Comparison of ENCODE assay signal across 23 cellular contexts in genomic region chr16:63744077-63744874, GRCh38.
"Had no signal": no experiment of that assay in that cellular context is flagged by ENCODE, and none has a peak within 500 bp of the region (broad histone marks: within the 10 kb centered on the region; RNA-seq: fewer than 3 reads in every experiment).

No MANE protein-coding gene starts in this region.

- H3K27me3 ChIP-seq: sigmoid colon had no signal

- H3K4me1 Mint-ChIP-seq: activated CD4-positive, alpha-beta memory T cell treated with anti-CD3 and anti-CD28 coated beads, Interleukin-2, amount 10 ng/mL, durations not matched to agents 7 days and 5 days; activated CD4-positive, alpha-beta T cell treated with anti-CD3 and anti-CD28 coated beads, Interleukin-2, amount 10 ng/mL, durations not matched to agents 24 days and 14 days; brain had no signal

- H3K27me3 Mint-ChIP-seq: activated CD4-positive, alpha-beta memory T cell treated with anti-CD3 and anti-CD28 coated beads, Interleukin-2, amount 10 ng/mL, durations not matched to agents 7 days and 5 days; activated CD4-positive, alpha-beta T cell treated with anti-CD3 and anti-CD28 coated beads, Interleukin-2, amount 10 ng/mL, durations not matched to agents 24 days and 14 days; brain; type B pancreatic cell had no signal

- H3K4me3 Mint-ChIP-seq: activated CD4-positive, alpha-beta memory T cell treated with anti-CD3 and anti-CD28 coated beads, Interleukin-2, amount 10 ng/mL, durations not matched to agents 7 days and 5 days; activated CD4-positive, alpha-beta T cell treated with anti-CD3 and anti-CD28 coated beads, Interleukin-2, amount 10 ng/mL, durations not matched to agents 24 days and 14 days; brain; nephron; T-helper 1 cell treated with Interleukin-12 subunit alpha and Interleukin-12 subunit beta and Interleukin-4 antibody, amounts not matched to agents 30 μg/mL and 1 μg/mL, for 36 hours; type B pancreatic cell had no signal

- H3K9me3 Mint-ChIP-seq: nephron, type B pancreatic cell had no signal

- H3K4me3 ChIP-seq: sigmoid colon, smooth muscle cell, thoracic aorta had no signal

- H3K27ac Mint-ChIP-seq: activated CD4-positive, alpha-beta memory T cell treated with anti-CD3 and anti-CD28 coated beads, Interleukin-2, amount 10 ng/mL, durations not matched to agents 7 days and 5 days; activated CD4-positive, alpha-beta T cell treated with anti-CD3 and anti-CD28 coated beads, Interleukin-2, amount 10 ng/mL, durations not matched to agents 24 days and 14 days; brain; nephron; T-helper 1 cell treated with Interleukin-12 subunit alpha and Interleukin-12 subunit beta and Interleukin-4 antibody, amounts not matched to agents 30 μg/mL and 1 μg/mL, for 36 hours; type B pancreatic cell had no signal

- H3K27ac ChIP-seq: parathyroid adenoma, sigmoid colon, thoracic aorta had no signal

- DNase-seq: activated CD4-positive, alpha-beta memory T cell treated with anti-CD3 and anti-CD28 coated beads, Interleukin-2, amount 10 ng/mL, durations not matched to agents 7 days and 5 days; activated CD4-positive, alpha-beta T cell treated with anti-CD3 and anti-CD28 coated beads, Interleukin-2, amount 10 ng/mL, durations not matched to agents 24 days and 14 days; activated gamma-delta T cell; activated naive CD4-positive, alpha-beta T cell treated with anti-CD3 and anti-CD28 coated beads, Interleukin-2, amount 50 U/mL, for 16 hours; anterior cingulate cortex; central memory CD4-positive, alpha-beta T cell; effector memory CD4-positive, alpha-beta T cell; head of caudate nucleus; mammary epithelial cell; midbrain; nucleus accumbens; sigmoid colon; stimulated activated CD4-positive, alpha-beta T cell treated with anti-CD3 and anti-CD28 coated beads, Interleukin-2, amount 100 ng/mL, for 48 hours; stimulated activated CD8-positive, alpha-beta memory T cell treated with anti-CD3 and anti-CD28 coated beads, Interleukin-4, amount 100 ng/mL, for 48 hours; stimulated activated naive CD4-positive, alpha-beta T cell treated with Interleukin-2 at 50 U/mL for 16 hours had no signal

- H3K9me3 ChIP-seq: sigmoid colon, thoracic aorta had no signal

- H3K4me1 ChIP-seq: parathyroid adenoma, sigmoid colon had no signal

- ATAC-seq: left lobe of liver had no signal

- H3K36me3 Mint-ChIP-seq: brain, type B pancreatic cell had no signal

- H3K36me3 ChIP-seq: sigmoid colon, thoracic aorta had no signal
